Comparison of ENCODE assay signal across 8 cellular contexts in genomic region chr13:91017031-91017668, GRCh38.
A peak's percentile ranks its signal among the peaks of the same experiment; 100 is the strongest.
DNase-seq lines count a peak whose midpoint lies in the region; ATAC-seq, FAIRE-seq and TF ChIP-seq lines count a peak whose summit lies in the region.

No MANE protein-coding gene starts in this region.

- H2AFZ ChIP-seq in astrocyte (ENCODE audit: low read depth, low read length): no peak overlapping the region

- no peak overlapping the region for H3K27ac Mint-ChIP-seq in astrocyte (ENCODE audit: unreplicated experiment)

- H3K4me3 Mint-ChIP-seq in astrocyte (ENCODE audit: unreplicated experiment): no peak overlapping the region

- H3K36me3 ChIP-seq in astrocyte (ENCODE audit: insufficient read depth, low read length) (no peaks in the 10 kb centered on the region), kidney (ENCODE audit: control insufficient read depth in 1 of 2, insufficient read depth in 2 of 2, low read length in 2 of 2) (no peaks in the 10 kb centered on the region), thyroid gland (no peaks in the 10 kb centered on the region)

- peak overlapping the region; percentile 53 for H3K4me2 ChIP-seq in astrocyte (ENCODE audit: low read length)

- 45 to 51% methylated on average over 2 of the region's 2 CpGs for WGBS in thyroid gland, 2 donors

- H3K27me3 ChIP-seq in astrocyte (ENCODE audit: insufficient read depth, low read length) (no peaks in the 10 kb centered on the region), thyroid gland (no peaks in the 10 kb centered on the region)

- H3K9ac ChIP-seq in astrocyte (ENCODE audit: low read length) (no peak overlapping the region), kidney (ENCODE audit: low read length in 2 of 2) (no peak overlapping the region)

- TF ChIP-seq CTCF in astrocyte (IDR thresholded peaks at IDR 0.05; ENCODE audit: insufficient read depth, low read depth, low read length) (peak; percentile 82), kidney (IDR thresholded peaks at IDR 0.05; ENCODE audit: borderline replicate concordance, extremely low read depth, insufficient read depth) (peak; percentile 56), thyroid gland (IDR thresholded peaks at IDR 0.05) (peak; percentile 43 to 78 (median 50))

- no peaks in the 10 kb centered on the region for H3K9me3 ChIP-seq in astrocyte (ENCODE audit: insufficient read depth, low read depth, low read length)
- no peaks in the 10 kb centered on the region for H3K9me3 ChIP-seq in kidney (ENCODE audit: control insufficient read depth in 1 of 2, low read length in 2 of 2)
- H3K9me3 ChIP-seq in thyroid gland: no peaks in the 10 kb centered on the region

- FAIRE-seq in astrocyte (lab: Jason Lieb, UNC): no peak
- FAIRE-seq in kidney (lab: Jason Lieb, UNC): no peak

- no peaks in the 10 kb centered on the region for H3K36me3 Mint-ChIP-seq in astrocyte (ENCODE audit: low read depth, unreplicated experiment)

- DNase-seq in NCI-H2171 treated with DMSO at 0.1 percent for 48 hours (lab: John Stamatoyannopoulos, UW) (peak; percentile 38), NCI-H2171 (lab: John Stamatoyannopoulos, UW) (no peak), NCI-H510A treated with DMSO at 0.1 percent for 48 hours (lab: John Stamatoyannopoulos, UW) (peak; percentile 67), astrocyte (ENCODE audit: low read depth) (peak; percentile 8), kidney (no peak), thyroid gland (peak; percentile 27 to 44)

- ATAC-seq in GM19397 (IDR thresholded peaks at IDR 0.05; ENCODE audit: unreplicated experiment) (peak; percentile 91), HG03342 (IDR thresholded peaks at IDR 0.05; ENCODE audit: unreplicated experiment) (peak; percentile 100)

- H3K4me1 ChIP-seq in astrocyte (ENCODE audit: insufficient read depth, low read length): no peaks in the 10 kb centered on the region
- H3K4me1 ChIP-seq in kidney (ENCODE audit: control insufficient read depth in 1 of 2, insufficient read depth in 1 of 2, low read depth in 1 of 2, low read length in 2 of 2): no peaks in the 10 kb centered on the region
- H3K4me1 ChIP-seq in thyroid gland: no peaks in the 10 kb centered on the region

- H3K4me3 ChIP-seq in astrocyte (ENCODE audit: insufficient read depth, low read depth, low read length): no peak overlapping the region
- H3K4me3 ChIP-seq in kidney (ENCODE audit: low read length in 2 of 2): no peak overlapping the region
- H3K4me3 ChIP-seq in thyroid gland (replicated peaks in 1 of 3): no peak overlapping the region

- H3K9me3 Mint-ChIP-seq in astrocyte (ENCODE audit: unreplicated experiment): no peaks in the 10 kb centered on the region

- H3K27ac ChIP-seq in astrocyte (ENCODE audit: low read depth, low read length) (no peak overlapping the region), kidney (ENCODE audit: low read depth in 2 of 2, low read length in 2 of 2) (no peak overlapping the region), thyroid gland (no peak overlapping the region)

- no peaks in the 10 kb centered on the region for H4K20me1 ChIP-seq in astrocyte (ENCODE audit: insufficient read depth, low read length)

- no peaks in the 10 kb centered on the region for H3K79me2 ChIP-seq in astrocyte (ENCODE audit: insufficient read depth, low read length)

- H3K27me3 Mint-ChIP-seq in astrocyte (ENCODE audit: low read depth, unreplicated experiment): no peaks in the 10 kb centered on the region

- intact Hi-C loops in kidney (cut with DNase I): no loop called here
- intact Hi-C loops in thyroid gland (cut with DNase I): no loop called here

- no peak for TF ChIP-seq POLR2A in thyroid gland (IDR thresholded peaks at IDR 0.05)

- no peaks in the 10 kb centered on the region for H3K4me1 Mint-ChIP-seq in astrocyte (ENCODE audit: low read depth, unreplicated experiment)

Comparison
In these comparisons a context has a peak if more than half of its experiments do, and no peak if none do; other contexts are left out.
1. DNase-seq: peak in NCI-H2171 treated with DMSO at 0.1 percent for 48 hours (single experiment), NCI-H510A treated with DMSO at 0.1 percent for 48 hours (single experiment), astrocyte (single experiment) and thyroid gland (2 of 2); none in NCI-H2171 (single experiment) and kidney (single experiment).
2. Peak in every context shown above with its lines, with median percentiles within 50 percentile points of each other: CTCF ChIP-seq.